ENCODE assay signal across 16 cellular contexts in the genomic region with DNA sequence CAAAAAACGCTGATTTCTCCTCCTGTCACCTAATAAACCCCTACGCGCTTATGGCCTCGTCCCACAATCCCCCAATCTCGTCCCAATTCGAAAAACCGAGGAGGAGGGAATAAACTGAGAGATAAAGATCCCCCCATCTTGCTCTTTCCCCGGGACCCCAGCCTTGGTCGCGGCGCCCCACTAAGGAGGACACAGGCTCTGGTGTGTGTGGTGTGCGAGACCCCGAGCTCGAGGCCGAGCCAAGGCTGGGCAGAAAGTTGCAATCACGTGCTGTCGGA. TPM values are rescaled to one million over a fixed set of nuclear protein-coding genes. Genes with fewer than 3 reads are reported as not detected.
DNase-seq lines count a peak whose midpoint lies in the region; FAIRE-seq and TF ChIP-seq lines count a peak whose summit lies in the region.
"Had no signal": no experiment of that assay in that cellular context is flagged by ENCODE, and none has a peak within 500 bp of the region (broad histone marks: within the 10 kb centered on the region; RNA-seq: fewer than 3 reads in every experiment).

No MANE protein-coding gene starts in this region.

- peaks cover 6% of the 10 kb centered on the region; the same call in 1 of the 2 replicates for H3K4me1 ChIP-seq in ES-I3 (ENCODE audit: insufficient read depth, low read length)
- H3K4me1 ChIP-seq in endothelial cell of umbilical vein (ENCODE audit: control insufficient read depth, extremely low read depth, insufficient read depth, low read length), result peaks cover 4% of the 10 kb centered on the region
- H3K4me1 ChIP-seq in neural progenitor cell, result peaks cover 90% of the 10 kb centered on the region
- peaks cover 31% of the 10 kb centered on the region for H3K4me1 ChIP-seq in effector memory CD4-positive, alpha-beta T cell (ENCODE audit: control insufficient read depth, insufficient read depth, low read length, poor library complexity, severe bottlenecking)

- H2AFZ ChIP-seq in endothelial cell of umbilical vein (ENCODE audit: low read depth, low read length) (no peak overlapping the region), neural progenitor cell (replicated peaks) (no peak overlapping the region)

- H3K9me1 ChIP-seq in endothelial cell of umbilical vein (replicated peaks; ENCODE audit: control insufficient read depth, extremely low read depth, insufficient read depth, low read length), result no peaks in the 10 kb centered on the region

- H4K20me1 ChIP-seq in endothelial cell of umbilical vein (replicated peaks; ENCODE audit: control insufficient read depth, extremely low read depth, insufficient read depth, low read length) (no peaks in the 10 kb centered on the region), neural progenitor cell (ENCODE audit: low read depth) (peaks cover 80% of the 10 kb centered on the region)

- no peak for FAIRE-seq in endothelial cell of umbilical vein (lab: Jason Lieb, UNC)
- FAIRE-seq: kidney had no signal

- peaks cover 88% of the 10 kb centered on the region for H3K27me3 Mint-ChIP-seq in IgD-negative memory B cell
- H3K27me3 Mint-ChIP-seq in neural progenitor cell (ENCODE audit: insufficient read depth, low read depth), result peaks cover 94% of the 10 kb centered on the region

- H3K4me2 ChIP-seq in endothelial cell of umbilical vein (ENCODE audit: insufficient read depth, low read length) (no peak overlapping the region), neural progenitor cell (peak overlapping the region; percentile 83)

- peak overlapping the region; percentile 90 to 94 (median 93) for H3K27ac Mint-ChIP-seq in IgD-negative memory B cell
- H3K27ac Mint-ChIP-seq in neural progenitor cell, result no peak overlapping the region

- no peaks in the 10 kb centered on the region for H3K36me3 ChIP-seq in ES-I3 (ENCODE audit: insufficient read depth, low read length)
- H3K36me3 ChIP-seq in endothelial cell of umbilical vein (ENCODE audit: control insufficient read depth in 2 of 2, extremely low read depth in 1 of 2, insufficient read depth in 2 of 2, low read length in 2 of 2), result no peaks in the 10 kb centered on the region
- no peaks in the 10 kb centered on the region for H3K36me3 ChIP-seq in neural progenitor cell
- no peaks in the 10 kb centered on the region for H3K36me3 ChIP-seq in effector memory CD4-positive, alpha-beta T cell (ENCODE audit: control insufficient read depth, insufficient read depth, low read length)

- intact Hi-C loops in endothelial cell of umbilical vein (cut with micrococcal nuclease), result no loop called here

- peaks cover 5% of the 10 kb centered on the region for H3K36me3 Mint-ChIP-seq in IgD-negative memory B cell
- no peaks in the 10 kb centered on the region for H3K36me3 Mint-ChIP-seq in neural progenitor cell

- H3K4me3 Mint-ChIP-seq in IgD-negative memory B cell, result peak overlapping the region in 2 of 4 donors; percentile 57 to 85
- H3K4me3 Mint-ChIP-seq in neural progenitor cell, result peak overlapping the region; percentile 73

- no peaks in the 10 kb centered on the region for H3K9me3 ChIP-seq in ES-I3 (ENCODE audit: control insufficient read depth, insufficient read depth, low read length)
- H3K9me3 ChIP-seq in endothelial cell of umbilical vein (replicated peaks; ENCODE audit: control insufficient read depth, insufficient read depth, low read length), result no peaks in the 10 kb centered on the region
- H3K9me3 ChIP-seq in neural progenitor cell (ENCODE audit: low read depth), result no peaks in the 10 kb centered on the region
- no peaks in the 10 kb centered on the region for H3K9me3 ChIP-seq in effector memory CD4-positive, alpha-beta T cell (ENCODE audit: control insufficient read depth, low read length)

- H3F3A ChIP-seq in neural progenitor cell (ENCODE audit: low read depth), result peaks cover 61% of the 10 kb centered on the region

- no peak overlapping the region for H3K27ac ChIP-seq in endothelial cell of umbilical vein (ENCODE audit: insufficient read depth, low read depth, low read length)
- H3K27ac ChIP-seq in neural progenitor cell, result no peak overlapping the region
- no peak overlapping the region for H3K27ac ChIP-seq in effector memory CD4-positive, alpha-beta T cell (ENCODE audit: insufficient read depth, low read length, poor library complexity, severe bottlenecking)
- H3K27ac ChIP-seq: C4-2B had no signal

- H3K79me2 ChIP-seq in endothelial cell of umbilical vein (ENCODE audit: control insufficient read depth, insufficient read depth, low read length) (no peaks in the 10 kb centered on the region), neural progenitor cell (ENCODE audit: low read depth) (no peaks in the 10 kb centered on the region)

- H3K4me3 ChIP-seq in endothelial cell of umbilical vein (replicated peaks in 1 of 3; ENCODE audit: insufficient read depth in 1 of 3, low read depth in 1 of 3, low read length in 3 of 3) (no peak overlapping the region), neural progenitor cell (peak overlapping the region; percentile 42)
- no peak overlapping the region for H3K4me3 ChIP-seq in effector memory CD4-positive, alpha-beta T cell (ENCODE audit: insufficient read depth, low read depth, low read length, poor library complexity, severe bottlenecking)

- CTCF ChIA-PET in endothelial cell of umbilical vein (lab: Charles Lee), result interaction anchor here (1.1 kb wide), 1 partner anchor 333 kb away, joined by 3 read pairs; no protein-coding TSS in a partner anchor

- no peak for TF ChIP-seq POLR2A in endothelial cell of umbilical vein (IDR thresholded peaks at IDR 0.05; ENCODE audit: low read depth, low read length)

- H3K9ac ChIP-seq in ES-I3 (ENCODE audit: low read depth, low read length) (peak overlapping the region; percentile 37; the same call in 1 of the 2 replicates), endothelial cell of umbilical vein (replicated peaks; ENCODE audit: extremely low read depth, insufficient read depth, low read length) (no peak overlapping the region), neural progenitor cell (no peak overlapping the region)

- POLR2A ChIA-PET in endothelial cell of umbilical vein (lab: Charles Lee), result no interaction called here

- no TSS peak for BruUV-seq in endothelial cell of umbilical vein (replicated peaks; lab: Mats Ljungman, UMichigan)

- H3K27me3 ChIP-seq in endothelial cell of umbilical vein (ENCODE audit: control insufficient read depth in 2 of 2, insufficient read depth in 2 of 2, low read length in 2 of 2) (peaks cover 95 to 100% of the 10 kb centered on the region in 2 experiments), neural progenitor cell (peaks cover 100% of the 10 kb centered on the region)
- H3K27me3 ChIP-seq in effector memory CD4-positive, alpha-beta T cell (replicated peaks; ENCODE audit: control insufficient read depth, insufficient read depth, low read length, poor library complexity, severe bottlenecking), result peaks cover 70% of the 10 kb centered on the region

- peaks cover 0 to 15% (median 3%) of the 10 kb centered on the region in 3 donors for H3K9me3 Mint-ChIP-seq in IgD-negative memory B cell
- H3K9me3 Mint-ChIP-seq in neural progenitor cell, result peaks cover 2% of the 10 kb centered on the region

- H3K4me1 Mint-ChIP-seq in IgD-negative memory B cell, result peaks cover 17 to 28% (median 23%) of the 10 kb centered on the region in 3 donors
- H3K4me1 Mint-ChIP-seq in neural progenitor cell, result peaks cover 51% of the 10 kb centered on the region

- TF ChIP-seq CTCF in endothelial cell of umbilical vein (IDR thresholded peaks at IDR 0.05; ENCODE audit: extremely low read depth in 1 of 2, insufficient read depth in 1 of 2, low read depth in 1 of 2, low read length in 2 of 2) (no peak), neural progenitor cell (IDR thresholded peaks at IDR 0.05) (no peak)

- DNase-seq in endothelial cell of umbilical vein (ENCODE audit: low read depth, low spot score) (no peak), neural progenitor cell (ENCODE audit: low spot score) (no peak), NCI-H1417 treated with DMSO at 0.1 percent for 48 hours (lab: John Stamatoyannopoulos, UW) (no peak), mesenteric fat pad (ENCODE audit: low spot score) (no peak)
- no peak for DNase-seq in effector memory CD4-positive, alpha-beta T cell
- DNase-seq: activated CD4-positive, alpha-beta T cell treated with anti-CD3 and anti-CD28 coated beads, Interleukin-2, amount 50 U/mL, for 1 hour; cerebellar nuclear complex; GOT3; kidney; NCI-H146; NK-92 treated with Interleukin-12 subunit alpha and Interleukin-12 subunit beta, amount 100 ng/mL, for 24 hours; occipital lobe; T-helper 9 cell had no signal

- dilution Hi-C loops in endothelial cell of umbilical vein (cut with MboI; ENCODE audit: extremely low pct_ligation_motif_present, low sequenced_read_pairs), result no loop called here

TF ChIP-seq in endothelial cell of umbilical vein, 7 proteins besides CTCF, POLR2A, EP300 and RAD21:
- TF ChIP-seq FOS (IDR thresholded peaks at IDR 0.05; ENCODE audit: borderline replicate concordance, insufficient read depth, low read length) (no peak), EZH2 (IDR thresholded peaks at IDR 0.05; ENCODE audit: borderline replicate concordance, low read depth, low read length, severe bottlenecking) (peak; percentile 88)

RNA-seq across cellular contexts. Expression of gene NR2E1, which starts 1.3 kb away (rescaled TPM):
- polyA plus RNA-seq in IgD-negative memory B cell (not detected), endothelial cell of umbilical vein (not detected in 2 replicates)
- total RNA-seq in endothelial cell of umbilical vein (not detected in 2 replicates), neural progenitor cell (ENCODE audit: low replicate concordance) (0.25 and 1.0 TPM in 2 replicates), mesenteric fat pad (not detected)
- not detected in 2 replicates for polyA plus RNA-seq in endothelial cell of umbilical vein (2011; cell fraction: cytosol; rRNA removed)
- polyA plus RNA-seq in endothelial cell of umbilical vein (2011; cell fraction: nucleus; rRNA removed), result not detected in 2 replicates
- polyA plus RNA-seq in endothelial cell of umbilical vein (2012), result not detected in 2 replicates
- not detected in 2 replicates for polyA minus RNA-seq in endothelial cell of umbilical vein
- polyA minus RNA-seq in endothelial cell of umbilical vein (2011; cell fraction: cytosol; rRNA and poly(A)+ RNA removed), result not detected
- polyA minus RNA-seq in endothelial cell of umbilical vein (2011; cell fraction: nucleus; rRNA and poly(A)+ RNA removed), result not detected in 2 replicates
- total RNA-seq: kidney had no signal
